1 cellular context compared by ENCODE assay signal in genomic region chr1:225888898-225889690, GRCh38.
TF ChIP-seq lines count a peak whose summit lies in the region.

Gene LEFTY1 (minus strand): TSS chr1:225889146. CDS start chr1:225889066, 80 bp downstream.

TF ChIP-seq in K562, 482 proteins besides CTCF, POLR2A, EP300 and RAD21 (continued from another document):
- TF ChIP-seq CHAMP1 (IDR thresholded peaks at IDR 0.05) (no peak), SRSF1 (IDR thresholded peaks at IDR 0.05; ENCODE audit: low read depth, low read length) (no peak), NBN (IDR thresholded peaks at IDR 0.05; ENCODE audit: low read depth) (no peak), ZFP1 (CRISPR knock-in tag; IDR thresholded peaks at IDR 0.05) (no peak), ETS2 (tag; IDR thresholded peaks at IDR 0.05; ENCODE audit: borderline replicate concordance, poor library complexity, severe bottlenecking) (no peak)
